ENCODE assay signal across 23 cellular contexts in the genomic region with DNA sequence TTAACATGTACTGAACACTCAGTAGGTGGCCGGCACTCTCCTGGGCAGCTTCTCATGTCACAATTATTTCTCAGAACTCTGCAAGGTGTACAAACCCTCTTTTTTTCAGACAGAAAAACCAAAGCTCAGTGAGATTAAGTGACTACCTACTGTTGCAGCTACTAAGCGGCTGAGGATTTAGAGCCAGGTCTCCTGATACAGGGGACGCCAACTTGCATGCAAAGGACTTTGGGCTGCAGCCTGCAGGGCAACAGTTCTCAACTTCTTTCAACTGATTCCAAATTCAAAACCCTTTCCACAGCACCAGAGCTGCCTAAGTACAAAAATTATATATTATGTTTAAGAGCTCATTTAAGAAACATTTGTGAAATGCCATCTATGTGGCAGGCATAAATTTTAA.
DNase-seq lines count a peak whose midpoint lies in the region; ATAC-seq and TF ChIP-seq lines count a peak whose summit lies in the region.
"Had no signal": no experiment of that assay in that cellular context is flagged by ENCODE, and none has a peak within 500 bp of the region (broad histone marks: within the 10 kb centered on the region; RNA-seq: fewer than 3 reads in every experiment).

No MANE protein-coding gene starts in this region.

- H3K27me3 ChIP-seq in WERI-Rb-1 (ENCODE audit: insufficient read depth, low read depth, severe bottlenecking) (no peaks in the 10 kb centered on the region), neural progenitor cell (no peaks in the 10 kb centered on the region)
- H3K27me3 ChIP-seq: BLaER1 treated with 17β-estradiol and CSF1 and Interleukin-3, amounts not matched to agents 10 nM and 100 nM had no signal

- no peak overlapping the region for H3K4me3 Mint-ChIP-seq in neural progenitor cell
- H3K4me3 Mint-ChIP-seq in activated T-cell treated with anti-CD3 and anti-CD28 coated beads, Interleukin-2, amount 50 U/mL, for 72 hours: no peak overlapping the region
- H3K4me3 Mint-ChIP-seq: B cell; CD4-positive, alpha-beta T cell; CD8-positive, alpha-beta T cell had no signal

- no peaks in the 10 kb centered on the region for H3K9me3 Mint-ChIP-seq in neural progenitor cell
- no peaks in the 10 kb centered on the region for H3K9me3 Mint-ChIP-seq in activated T-cell treated with anti-CD3 and anti-CD28 coated beads, Interleukin-2, amount 50 U/mL, for 72 hours
- H3K9me3 Mint-ChIP-seq: CD4-positive, alpha-beta T cell; CD8-positive, alpha-beta T cell had no signal

- H3F3A ChIP-seq in neural progenitor cell (ENCODE audit: low read depth): no peaks in the 10 kb centered on the region

- H3K9ac ChIP-seq in neural progenitor cell: no peak overlapping the region
- H3K9ac ChIP-seq: BLaER1 treated with 17β-estradiol and CSF1 and Interleukin-3, amounts not matched to agents 10 nM and 100 nM had no signal

- no peak for TF ChIP-seq CTCF in WERI-Rb-1 (IDR thresholded peaks at IDR 0.05; ENCODE audit: low read depth, low read length)
- no peak for TF ChIP-seq CTCF in neural progenitor cell (IDR thresholded peaks at IDR 0.05)

- H2AFZ ChIP-seq in neural progenitor cell (replicated peaks): no peak overlapping the region

- no peaks in the 10 kb centered on the region for H3K27me3 Mint-ChIP-seq in neural progenitor cell (ENCODE audit: insufficient read depth, low read depth)
- H3K27me3 Mint-ChIP-seq in activated T-cell treated with anti-CD3 and anti-CD28 coated beads, Interleukin-2, amount 50 U/mL, for 72 hours (ENCODE audit: low read depth): peaks cover 7% of the 10 kb centered on the region

- H3K9me3 ChIP-seq in WERI-Rb-1 (ENCODE audit: severe bottlenecking) (no peaks in the 10 kb centered on the region), neural progenitor cell (ENCODE audit: low read depth) (no peaks in the 10 kb centered on the region)
- H3K9me3 ChIP-seq: BLaER1 treated with 17β-estradiol and CSF1 and Interleukin-3, amounts not matched to agents 10 nM and 100 nM; Caco-2 had no signal

- no peaks in the 10 kb centered on the region for H3K36me3 ChIP-seq in WERI-Rb-1
- no peaks in the 10 kb centered on the region for H3K36me3 ChIP-seq in neural progenitor cell
- H3K36me3 ChIP-seq: BLaER1 treated with 17β-estradiol and CSF1 and Interleukin-3, amounts not matched to agents 10 nM and 100 nM had no signal

- no peak overlapping the region for H3K4me2 ChIP-seq in neural progenitor cell
- H3K4me2 ChIP-seq: BLaER1 treated with 17β-estradiol and CSF1 and Interleukin-3, amounts not matched to agents 10 nM and 100 nM had no signal

- H3K36me3 Mint-ChIP-seq in neural progenitor cell: no peaks in the 10 kb centered on the region
- H3K36me3 Mint-ChIP-seq in activated T-cell treated with anti-CD3 and anti-CD28 coated beads, Interleukin-2, amount 50 U/mL, for 72 hours (ENCODE audit: insufficient read depth in 2 of 2): no peaks in the 10 kb centered on the region
- H3K36me3 Mint-ChIP-seq: CD8-positive, alpha-beta T cell had no signal

- no peaks in the 10 kb centered on the region for H3K4me1 ChIP-seq in neural progenitor cell
- H3K4me1 ChIP-seq: Caco-2 had no signal

- no peak overlapping the region for H3K4me3 ChIP-seq in WERI-Rb-1 (ENCODE audit: low read depth, low read length)
- H3K4me3 ChIP-seq in neural progenitor cell: no peak overlapping the region
- H3K4me3 ChIP-seq: BLaER1 treated with 17β-estradiol and CSF1 and Interleukin-3, amounts not matched to agents 10 nM and 100 nM; GM12878 had no signal

- H3K27ac ChIP-seq in WERI-Rb-1 (no peak overlapping the region), neural progenitor cell (no peak overlapping the region)
- H3K27ac ChIP-seq: BLaER1 treated with 17β-estradiol and CSF1 and Interleukin-3, amounts not matched to agents 10 nM and 100 nM; C4-2B had no signal

- H3K79me2 ChIP-seq in neural progenitor cell (ENCODE audit: low read depth): no peaks in the 10 kb centered on the region

- H3K4me1 Mint-ChIP-seq in neural progenitor cell: peaks cover 19% of the 10 kb centered on the region
- no peaks in the 10 kb centered on the region for H3K4me1 Mint-ChIP-seq in activated T-cell treated with anti-CD3 and anti-CD28 coated beads, Interleukin-2, amount 50 U/mL, for 72 hours (ENCODE audit: low read depth)
- H3K4me1 Mint-ChIP-seq: B cell had no signal

- H4K20me1 ChIP-seq in neural progenitor cell (ENCODE audit: low read depth): no peaks in the 10 kb centered on the region
- H4K20me1 ChIP-seq: BLaER1 treated with 17β-estradiol and CSF1 and Interleukin-3, amounts not matched to agents 10 nM and 100 nM had no signal

- H3K27ac Mint-ChIP-seq in neural progenitor cell: no peak overlapping the region
- no peak overlapping the region for H3K27ac Mint-ChIP-seq in activated T-cell treated with anti-CD3 and anti-CD28 coated beads, Interleukin-2, amount 50 U/mL, for 72 hours
- H3K27ac Mint-ChIP-seq: B cell; CD4-positive, alpha-beta T cell; CD8-positive, alpha-beta T cell had no signal

- ATAC-seq in left lobe of liver: peak; percentile 66
- ATAC-seq in activated T-cell treated with anti-CD3 and anti-CD28 coated beads, Interleukin-2, amount 50 U/mL, for 72 hours (replicated peaks in 1 of 2): no peak
- ATAC-seq: CD8-positive, alpha-beta T cell; GM12878 had no signal

- DNase-seq in Ammon's horn (ENCODE audit: low spot score) (peak; percentile 8), WERI-Rb-1 (peak; percentile 19), left lobe of liver (ENCODE audit: low spot score) (no peak), neural progenitor cell (ENCODE audit: low spot score) (peak; percentile 24), SHP77 treated with DMSO at 0.1 percent for 48 hours (lab: John Stamatoyannopoulos, UW) (no peak), NOMO-1 (lab: John Stamatoyannopoulos, UW; ENCODE audit: unreplicated experiment in 2 of 2) (no peak)
- DNase-seq in activated T-cell treated with anti-CD3 and anti-CD28 coated beads, Interleukin-2, amount 50 U/mL, for 72 hours: no peak
- DNase-seq: 8988T; ACHN; Caco-2; Calu3; CD4-positive, alpha-beta T cell; CD8-positive, alpha-beta T cell; DMS153; DMS53; DMS79; DND-41; EL; GDM1 had no signal

Comparison
In these comparisons a context has a peak if more than half of its experiments do, and no peak if none do; other contexts are left out.
1. DNase-seq: peak in Ammon's horn (single experiment), WERI-Rb-1 (single experiment) and neural progenitor cell (single experiment); none in left lobe of liver (single experiment), activated T-cell treated with anti-CD3 and anti-CD28 coated beads, Interleukin-2, amount 50 U/mL, for 72 hours (0 of 2), SHP77 treated with DMSO at 0.1 percent for 48 hours (single experiment) and NOMO-1 (0 of 2).